ENCODE assay signal across 10 cellular contexts in genomic region chr9:20464242-20464641, GRCh38.
"Had no signal": no experiment of that assay in that cellular context is flagged by ENCODE, and none has a peak within 500 bp of the region (broad histone marks: within the 10 kb centered on the region; RNA-seq: fewer than 3 reads in every experiment).

No MANE protein-coding gene starts in this region.

- ATAC-seq: GM23338, K562 had no signal

- DNase-seq: H9, HCEC 1CT, HFFc6, IMR-90, KG1 had no signal

- H3K4me3 ChIP-seq: GM23338, K562 had no signal

- H3K4me2 ChIP-seq: GM23338 had no signal

- H2AFZ ChIP-seq: GM23338 had no signal

- FAIRE-seq: H1, H54, HTR-8/SVneo, K562 had no signal
